ENCODE assay signal across 1 cellular context in genomic region chr2:112026509-112026908, GRCh38.
A peak's percentile ranks its signal among the peaks of the same experiment; 100 is the strongest.
TF ChIP-seq lines count a peak whose summit lies in the region.

No MANE protein-coding gene starts in this region.

TF ChIP-seq in K562, 482 proteins besides CTCF, POLR2A, EP300 and RAD21 (continued from another document):
- no peak for TF ChIP-seq AFF4 (CRISPR knock-in tag; IDR thresholded peaks at IDR 0.05)
- TF ChIP-seq CLOCK (CRISPR knock-in tag; IDR thresholded peaks at IDR 0.05; ENCODE audit: borderline replicate concordance), result no peak
- peak; percentile 86 for TF ChIP-seq SMARCA4 (IDR thresholded peaks at IDR 0.05)
- TF ChIP-seq NELFE (IDR thresholded peaks at IDR 0.05; ENCODE audit: insufficient read depth, insufficient read length), result no peak
- no peak for TF ChIP-seq ZBTB17 (CRISPR knock-in tag; IDR thresholded peaks at IDR 0.05)
- TF ChIP-seq KLF1 (tag; IDR thresholded peaks at IDR 0.05), result no peak
- TF ChIP-seq RBM39 (optimal IDR thresholded peaks at IDR 0.05; ENCODE audit: low read depth, low read length), result no peak
- TF ChIP-seq TAL1 (IDR thresholded peaks at IDR 0.05), result peak; percentile 75
- peak; percentile 57 to 60 for TF ChIP-seq NRF1 (conservative IDR thresholded peaks at IDR 0.05 in 1 of 2, IDR thresholded peaks at IDR 0.05 in 1 of 2)
- TF ChIP-seq ELF1 (tag; IDR thresholded peaks at IDR 0.05), result peak; percentile 77
- TF ChIP-seq ZNF77 (CRISPR knock-in tag; IDR thresholded peaks at IDR 0.05), result no peak
- peak; percentile 84 for TF ChIP-seq DPF2 (IDR thresholded peaks at IDR 0.05)
- TF ChIP-seq MTA2 (IDR thresholded peaks at IDR 0.05; ENCODE audit: low read depth), result peak; percentile 31
- TF ChIP-seq ZNF384 (IDR thresholded peaks at IDR 0.05; ENCODE audit: low read depth, low read length), result no peak
- TF ChIP-seq NFE2 (IDR thresholded peaks at IDR 0.05; ENCODE audit: low read depth), result 0 out of 2 replicates have a peak, but pooled peaks have one; percentile 3
- TF ChIP-seq TCF3 (CRISPR knock-in tag; IDR thresholded peaks at IDR 0.05), result peak; percentile 71
- TF ChIP-seq ZNF408 (CRISPR knock-in tag; IDR thresholded peaks at IDR 0.05; ENCODE audit: low read depth), result no peak
- TF ChIP-seq ATF1 (CRISPR knock-in tag; IDR thresholded peaks at IDR 0.05), result no peak
- peak; percentile 62; the same call in 1 of the 2 replicates for TF ChIP-seq ATF1 (tag; IDR thresholded peaks at IDR 0.05)
- TF ChIP-seq MEF2A (IDR thresholded peaks at IDR 0.05; ENCODE audit: control insufficient read depth, low read depth, low read length), result no peak
- TF ChIP-seq TRIM25 (IDR thresholded peaks at IDR 0.05; ENCODE audit: borderline replicate concordance), result no peak
- no peak for TF ChIP-seq FOXK1 (CRISPR knock-in tag; IDR thresholded peaks at IDR 0.05; ENCODE audit: borderline replicate concordance)
- TF ChIP-seq ZNF311 (CRISPR knock-in tag; IDR thresholded peaks at IDR 0.05), result no peak
- TF ChIP-seq BCOR (IDR thresholded peaks at IDR 0.05), result no peak
- TF ChIP-seq ZC3H11A (IDR thresholded peaks at IDR 0.05; ENCODE audit: low read depth, low read length), result no peak
- peak; percentile 51; the same call in 1 of the 2 replicates for TF ChIP-seq CREM (IDR thresholded peaks at IDR 0.05; ENCODE audit: low read depth)
- 0 out of 4 replicates have a peak, but pooled peaks of 1 of the 2 experiments have one; percentile 13 for TF ChIP-seq TBL1XR1 (IDR thresholded peaks at IDR 0.05; ENCODE audit: low read length in 2 of 2)
- no peak for TF ChIP-seq RB1 (IDR thresholded peaks at IDR 0.05; ENCODE audit: low read depth)
- TF ChIP-seq KLF6 (CRISPR knock-in tag; IDR thresholded peaks at IDR 0.05; ENCODE audit: borderline replicate concordance), result no peak
- 0 out of 4 replicates have a peak, but pooled peaks of 1 of the 2 experiments have one; percentile 11 for TF ChIP-seq KDM1A (IDR thresholded peaks at IDR 0.05)
- TF ChIP-seq RFX7 (CRISPR knock-in tag; IDR thresholded peaks at IDR 0.05), result no peak
- TF ChIP-seq NKRF (IDR thresholded peaks at IDR 0.05; ENCODE audit: borderline replicate concordance), result no peak
- 0 out of 2 replicates have a peak, but pooled peaks have one; percentile 43 for TF ChIP-seq LCOR (CRISPR knock-in tag; IDR thresholded peaks at IDR 0.05)
- TF ChIP-seq MCM2 (IDR thresholded peaks at IDR 0.05; ENCODE audit: low read depth), result no peak
- TF ChIP-seq JUN (IDR thresholded peaks at IDR 0.05; ENCODE audit: borderline replicate concordance, low read depth, low read length), result no peak
- TF ChIP-seq JUN (CRISPR knock-in tag; IDR thresholded peaks at IDR 0.05; ENCODE audit: borderline replicate concordance), result no peak
